In the genomic region with DNA sequence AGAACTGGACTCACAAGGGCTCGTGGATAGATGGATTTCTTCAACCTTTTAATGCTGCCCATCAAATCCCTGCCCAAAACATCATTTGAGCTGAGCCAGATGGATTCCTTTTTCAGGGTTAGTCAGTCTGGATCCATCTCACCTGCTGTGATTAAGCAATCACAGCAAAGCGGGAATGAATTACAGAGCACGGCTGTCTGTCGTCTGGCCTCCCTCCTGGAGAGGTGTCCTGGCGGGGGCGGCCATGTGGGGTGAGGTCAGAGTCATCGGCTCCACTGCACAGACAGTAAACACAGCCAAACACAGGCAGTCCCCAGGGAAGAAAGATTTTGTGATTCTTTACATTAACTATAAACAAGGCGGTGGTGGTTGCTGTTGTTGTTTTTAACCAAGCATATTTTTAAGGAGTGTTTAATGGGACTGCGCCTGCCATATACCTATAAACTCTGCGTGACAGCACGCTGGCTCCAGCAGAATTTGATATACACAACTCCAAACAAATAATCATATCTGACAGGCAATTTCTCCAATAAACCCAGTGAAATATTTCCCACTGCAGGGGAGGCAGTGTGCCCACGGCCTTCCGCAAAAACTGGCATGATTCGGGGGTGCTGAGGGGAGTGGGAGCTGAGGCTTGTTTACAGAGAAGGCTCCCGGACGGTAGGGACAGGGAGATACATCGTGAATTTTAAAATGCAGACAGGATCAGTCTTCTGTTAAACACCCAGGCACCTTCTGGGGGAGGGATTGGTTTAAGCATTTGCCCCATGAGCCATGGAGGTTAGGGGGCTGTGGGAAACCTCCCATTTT, we compare ENCODE assay signal across 2 cellular contexts.
A peak's percentile ranks its signal among the peaks of the same experiment; 100 is the strongest.
TF ChIP-seq lines count a peak whose summit lies in the region.

No MANE protein-coding gene starts in this region.

TF ChIP-seq in GM23338, 12 proteins besides CTCF, POLR2A, EP300 and RAD21:
- TF ChIP-seq, protein P1, sequence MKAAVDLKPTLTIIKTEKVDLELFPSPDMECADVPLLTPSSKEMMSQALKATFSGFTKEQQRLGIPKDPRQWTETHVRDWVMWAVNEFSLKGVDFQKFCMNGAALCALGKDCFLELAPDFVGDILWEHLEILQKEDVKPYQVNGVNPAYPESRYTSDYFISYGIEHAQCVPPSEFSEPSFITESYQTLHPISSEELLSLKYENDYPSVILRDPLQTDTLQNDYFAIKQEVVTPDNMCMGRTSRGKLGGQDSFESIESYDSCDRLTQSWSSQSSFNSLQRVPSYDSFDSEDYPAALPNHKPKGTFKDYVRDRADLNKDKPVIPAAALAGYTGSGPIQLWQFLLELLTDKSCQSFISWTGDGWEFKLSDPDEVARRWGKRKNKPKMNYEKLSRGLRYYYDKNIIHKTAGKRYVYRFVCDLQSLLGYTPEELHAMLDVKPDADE (IDR thresholded peaks at IDR 0.05): no peak
- TF ChIP-seq EZH2phosphoT487 (IDR thresholded peaks at IDR 0.05; ENCODE audit: unreplicated experiment): no peak

TF ChIP-seq in H1, 55 proteins besides CTCF, POLR2A, EP300 and RAD21:
- TF ChIP-seq CEBPB (IDR thresholded peaks at IDR 0.05; ENCODE audit: low read depth, low read length) (peak; percentile 88), RBBP5 (IDR thresholded peaks at IDR 0.05; ENCODE audit: borderline replicate concordance, low read depth, low read length) (no peak)
